In the genomic region with DNA sequence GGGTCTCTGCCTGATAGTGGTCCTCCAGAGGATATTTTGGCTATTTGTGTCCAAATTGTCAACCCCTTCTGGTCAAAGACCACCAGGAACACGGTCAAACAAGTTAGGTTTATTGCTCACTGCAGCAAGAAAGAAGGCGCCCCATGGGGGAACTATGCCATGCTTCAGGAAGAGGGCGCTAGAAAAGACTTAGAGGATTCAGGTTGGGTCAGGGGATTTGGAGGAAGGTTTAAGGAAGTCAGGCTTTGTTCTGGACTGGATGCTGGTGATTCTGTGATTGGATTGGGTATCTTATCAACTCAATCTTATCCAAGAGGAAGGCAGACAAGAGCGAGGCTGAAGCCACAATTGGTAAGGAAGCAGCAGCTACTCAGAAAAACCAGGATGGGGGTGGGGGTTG, we compare ENCODE assay signal across 18 cellular contexts. TPM values are rescaled to one million over a fixed set of nuclear protein-coding genes. Genes with fewer than 3 reads are reported as not detected.
DNase-seq lines count a peak whose midpoint lies in the region; ATAC-seq, FAIRE-seq and TF ChIP-seq lines count a peak whose summit lies in the region.
"Had no signal": no experiment of that assay in that cellular context is flagged by ENCODE, and none has a peak within 500 bp of the region (broad histone marks: within the 10 kb centered on the region; RNA-seq: fewer than 3 reads in every experiment).

No MANE protein-coding gene starts in this region.

- no peaks in the 10 kb centered on the region for H4K20me1 ChIP-seq in SK-N-SH (ENCODE audit: insufficient read depth)
- no peaks in the 10 kb centered on the region for H4K20me1 ChIP-seq in mammary epithelial cell (ENCODE audit: insufficient read depth, low read length)

- in situ Hi-C loops in mammary epithelial cell (cut with MboI; ENCODE audit: low sequenced_read_pairs in 2 of 2), result no loop called here

- DNase-seq in SK-N-SH, result no peak
- DNase-seq in mammary epithelial cell, result no peak
- DNase-seq in lower lobe of right lung, result no peak
- DNase-seq in H54 (ENCODE audit: insufficient read length, low spot score), result no peak
- no peak for DNase-seq in NCI-H146 (lab: John Stamatoyannopoulos, UW)
- DNase-seq: activated CD4-positive, alpha-beta T cell treated with anti-CD3 and anti-CD28 coated beads for 36 hours; effector CD4-positive, alpha-beta T cell; mucosa of descending colon; NCI-H1436 treated with DMSO at 0.1 percent for 48 hours; NCI-H774; stimulated activated CD4-positive, alpha-beta T cell treated with anti-CD3 and anti-CD28 coated beads, Interleukin-2, amount 100 ng/mL, for 24 hours had no signal

- no peak for TF ChIP-seq EP300 in SK-N-SH (IDR thresholded peaks at IDR 0.05; ENCODE audit: borderline replicate concordance in 1 of 2, low read depth in 1 of 2, low read length in 1 of 2)

- no peak overlapping the region; a peak in 1 of 4 replicates for H3K4me3 ChIP-seq in SK-N-SH (ENCODE audit: low read depth in 2 of 2, low read length in 1 of 2)
- no peak overlapping the region for H3K4me3 ChIP-seq in mammary epithelial cell (replicated peaks in 1 of 3; ENCODE audit: insufficient read depth in 1 of 3, low read depth in 2 of 3, low read length in 3 of 3)
- H3K4me3 ChIP-seq in lower lobe of right lung, result no peak overlapping the region
- H3K4me3 ChIP-seq: mucosa of descending colon had no signal

- TF ChIP-seq POLR2A in H54 (IDR thresholded peaks at IDR 0.05; ENCODE audit: low read depth, low read length), result no peak

- POLR2A ChIA-PET in SK-N-SH (lab: Yijun Ruan, JAX), result interaction anchor here (1.2 kb wide), 1 partner anchor 47 kb away, joined by 6 read pairs; a partner anchor contains a TSS

- H2AFZ ChIP-seq in SK-N-SH (ENCODE audit: low read depth) (no peak overlapping the region), mammary epithelial cell (ENCODE audit: low read depth, low read length) (no peak overlapping the region)

- H3K9ac ChIP-seq in SK-N-SH (no peak overlapping the region), mammary epithelial cell (ENCODE audit: insufficient read depth, low read length) (peak overlapping the region; percentile 14)

- BruUV-seq in mammary epithelial cell (replicated peaks; lab: Mats Ljungman, UMichigan), result TSS peak; percentile 24

- no peak overlapping the region for H3K4me2 ChIP-seq in SK-N-SH
- H3K4me2 ChIP-seq in mammary epithelial cell (ENCODE audit: insufficient read depth, low read depth, low read length), result no peak overlapping the region

- intact Hi-C loops in mammary epithelial cell (cut with micrococcal nuclease), result no loop called here
- intact Hi-C loops in lower lobe of right lung (cut with DNase I), result no loop called here

- H3K79me2 ChIP-seq in SK-N-SH (ENCODE audit: insufficient read depth) (no peaks in the 10 kb centered on the region), mammary epithelial cell (ENCODE audit: insufficient read depth, low read length) (no peaks in the 10 kb centered on the region)

- CTCF ChIA-PET in SK-N-SH (lab: Yijun Ruan, JAX) (no interaction called here), mammary epithelial cell (lab: Charles Lee; ENCODE audit: low non-redundant PET) (no interaction called here)

- ATAC-seq in SK-N-SH treated with all-trans-retinoic acid at 6 μM for 48 hours (no peak), lower lobe of right lung (no peak), HG03342 (IDR thresholded peaks at IDR 0.05; ENCODE audit: unreplicated experiment) (no peak)
- ATAC-seq: activated CD4-positive, alpha-beta T cell treated with anti-CD3 and anti-CD28 coated beads for 36 hours; activated T-helper 17 cell treated with anti-CD3 and anti-CD28 coated beads, Interleukin-2, amount 50 U/mL, for 72 hours; mucosa of descending colon had no signal

- H3K9me3 ChIP-seq in SK-N-SH (no peaks in the 10 kb centered on the region), mammary epithelial cell (replicated peaks; ENCODE audit: insufficient read depth, low read length) (no peaks in the 10 kb centered on the region), lower lobe of right lung (no peaks in the 10 kb centered on the region)
- H3K9me3 ChIP-seq: BE2C, mucosa of descending colon had no signal

- peak overlapping the region in 1 of 2 experiments; percentile 83; a peak in 2 of 4 replicates for H3K27ac ChIP-seq in SK-N-SH (ENCODE audit: low read depth in 2 of 2, low read length in 1 of 2)
- H3K27ac ChIP-seq in mammary epithelial cell (ENCODE audit: insufficient read depth, low read depth, low read length), result peak overlapping the region; percentile 80
- H3K27ac ChIP-seq in lower lobe of right lung, result peak overlapping the region; percentile 20
- H3K27ac ChIP-seq in temporal lobe (ENCODE audit: low read depth, low read length), result peak overlapping the region; percentile 45
- H3K27ac ChIP-seq: 22Rv1 had no signal

- peaks cover 18 to 19% of the 10 kb centered on the region in 2 experiments for H3K36me3 ChIP-seq in SK-N-SH (replicated peaks in 1 of 2; ENCODE audit: control insufficient read depth in 1 of 2, insufficient read depth in 2 of 2, low read length in 1 of 2)
- H3K36me3 ChIP-seq in mammary epithelial cell (ENCODE audit: insufficient read depth, low read length), result no peaks in the 10 kb centered on the region
- peaks cover 14% of the 10 kb centered on the region for H3K36me3 ChIP-seq in lower lobe of right lung
- H3K36me3 ChIP-seq: BE2C had no signal

- no peak for FAIRE-seq in H54 (lab: Jason Lieb, UNC)

- dilution Hi-C loops in mammary epithelial cell (cut with HindIII; ENCODE audit: low sequenced_read_pairs), result no loop called here

- TF ChIP-seq RAD21 in SK-N-SH (IDR thresholded peaks at IDR 0.05; ENCODE audit: low read length), result no peak

- WGBS in SK-N-SH (ENCODE audit: low lambda C conversion rate), result 77% methylated on average over 4 of the region's 4 CpGs
- 59% methylated on average over 4 of the region's 4 CpGs for WGBS in mammary epithelial cell (ENCODE audit: low coverage, missing lambda C conversion rate)

- no peak for TF ChIP-seq CTCF in SK-N-SH (IDR thresholded peaks at IDR 0.05)
- no peak for TF ChIP-seq CTCF in mammary epithelial cell (conservative IDR thresholded peaks at IDR 0.05 in 1 of 2, IDR thresholded peaks at IDR 0.05 in 1 of 2; ENCODE audit: extremely low read depth in 1 of 2, insufficient read depth in 1 of 2, low read depth in 1 of 2, low read length in 2 of 2)
- TF ChIP-seq CTCF in lower lobe of right lung (IDR thresholded peaks at IDR 0.05), result no peak

- H3K27me3 ChIP-seq in SK-N-SH (ENCODE audit: insufficient read depth) (no peaks in the 10 kb centered on the region; the same call in 1 of the 2 replicates), mammary epithelial cell (ENCODE audit: insufficient read depth, low read length) (no peaks in the 10 kb centered on the region), lower lobe of right lung (ENCODE audit: low read depth) (no peaks in the 10 kb centered on the region)
- H3K27me3 ChIP-seq: BE2C had no signal

- H3K9me2 ChIP-seq in SK-N-SH, result no peaks in the 10 kb centered on the region

- H3K4me1 ChIP-seq in SK-N-SH (ENCODE audit: control insufficient read depth in 1 of 2, insufficient read depth in 2 of 2, low read depth in 1 of 2, low read length in 1 of 2), result peaks cover 4 to 19% of the 10 kb centered on the region in 2 experiments; a peak in 2 of 4 replicates
- peaks cover 16% of the 10 kb centered on the region for H3K4me1 ChIP-seq in mammary epithelial cell (ENCODE audit: insufficient read depth, low read length)
- peaks cover 15% of the 10 kb centered on the region for H3K4me1 ChIP-seq in lower lobe of right lung

- H3F3A ChIP-seq in SK-N-SH (replicated peaks; ENCODE audit: insufficient read depth), result peaks cover 3% of the 10 kb centered on the region

TF ChIP-seq in SK-N-SH, 30 proteins besides CTCF, POLR2A, EP300 and RAD21:
- peak; percentile 13; the same call in 1 of the 2 replicates for TF ChIP-seq GATA2 (CRISPR knock-in tag; IDR thresholded peaks at IDR 0.05)
- TF ChIP-seq, protein P1, sequence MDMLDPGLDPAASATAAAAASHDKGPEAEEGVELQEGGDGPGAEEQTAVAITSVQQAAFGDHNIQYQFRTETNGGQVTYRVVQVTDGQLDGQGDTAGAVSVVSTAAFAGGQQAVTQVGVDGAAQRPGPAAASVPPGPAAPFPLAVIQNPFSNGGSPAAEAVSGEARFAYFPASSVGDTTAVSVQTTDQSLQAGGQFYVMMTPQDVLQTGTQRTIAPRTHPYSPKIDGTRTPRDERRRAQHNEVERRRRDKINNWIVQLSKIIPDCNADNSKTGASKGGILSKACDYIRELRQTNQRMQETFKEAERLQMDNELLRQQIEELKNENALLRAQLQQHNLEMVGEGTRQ (IDR thresholded peaks at IDR 0.05; ENCODE audit: borderline replicate concordance, low read depth, low read length), result no peak

TF ChIP-seq in SK-N-SH treated with all-trans-retinoic acid at 6 μM for 48 hours, 23 proteins besides CTCF, POLR2A, EP300 and RAD21 (continues in another document):
- TF ChIP-seq ARNTL (CRISPR knock-in tag; IDR thresholded peaks at IDR 0.05; ENCODE audit: borderline replicate concordance, low read depth) (no peak), GLIS3 (CRISPR knock-in tag; IDR thresholded peaks at IDR 0.05) (no peak), CSDC2 (CRISPR knock-in tag; IDR thresholded peaks at IDR 0.05) (no peak), ESRRG (CRISPR knock-in tag; IDR thresholded peaks at IDR 0.05) (no peak)

RNA-seq across cellular contexts. Expression of a gene that starts 14.3 kb away (rescaled TPM):
- 7.7 and 9.6 TPM in 2 replicates for polyA plus RNA-seq in SK-N-SH (2012; rRNA removed)
- 7.3 and 8.9 TPM in 2 replicates for polyA plus RNA-seq in SK-N-SH (2012; cell fraction: cytosol; rRNA removed)
- polyA plus RNA-seq in SK-N-SH (2012; cell fraction: nucleus; rRNA removed), result 8.2 and 9.4 TPM in 2 replicates
- 10 to 100 TPM; 12.3 to 26.3 TPM for total RNA-seq in mammary epithelial cell
- polyA plus RNA-seq in mammary epithelial cell, result 21.6 TPM
- polyA minus RNA-seq in mammary epithelial cell, result 67.5 TPM
- total RNA-seq in lower lobe of right lung, result 24.1 TPM
- total RNA-seq in temporal lobe, result 0.25 TPM

RNA-seq across cellular contexts. Expression of a gene that starts 41.1 kb away (rescaled TPM):
- polyA plus RNA-seq in SK-N-SH (2012; rRNA removed) (49.8 and 61.4 TPM in 2 replicates), mammary epithelial cell (41.2 TPM)
- 53.5 and 61.9 TPM in 2 replicates for polyA plus RNA-seq in SK-N-SH (2012; cell fraction: cytosol; rRNA removed)
- 31.3 and 34.0 TPM in 2 replicates for polyA plus RNA-seq in SK-N-SH (2012; cell fraction: nucleus; rRNA removed)
- total RNA-seq in mammary epithelial cell (10 to 100 TPM; 10.2 to 35.7 TPM), lower lobe of right lung (23.1 TPM), temporal lobe (7.9 TPM)
- polyA minus RNA-seq in mammary epithelial cell, result 17.4 TPM

RNA-seq across cellular contexts. Expression of a gene that starts 47.2 kb away (rescaled TPM):
- polyA plus RNA-seq in SK-N-SH (2012; rRNA removed) (1.2 and 2.0 TPM in 2 replicates), mammary epithelial cell (0.24 TPM)
- polyA plus RNA-seq in SK-N-SH (2012; cell fraction: cytosol; rRNA removed), result 1.3 and 2.5 TPM in 2 replicates
- 0.21 and 0.39 TPM in 2 replicates for polyA plus RNA-seq in SK-N-SH (2012; cell fraction: nucleus; rRNA removed)
- total RNA-seq in mammary epithelial cell (not detected), lower lobe of right lung (0.59 TPM), temporal lobe (24.1 TPM)
- not detected for polyA minus RNA-seq in mammary epithelial cell
- total RNA-seq: sciatic nerve had no signal

Comparison
In these comparisons a context has a peak if more than half of its experiments do, and no peak if none do; other contexts are left out.
1. RNA of a gene that starts 14.3 kb away (total RNA-seq): 12.3 to 26.3 TPM in mammary epithelial cell and 24.1 TPM in lower lobe of right lung (single experiment); 0.25 TPM in temporal lobe (single experiment); every median in the first group is over 10 times any median in the second.
2. RNA of a gene that starts 47.2 kb away (total RNA-seq): 24.1 TPM in temporal lobe (single experiment); 0.59 TPM in lower lobe of right lung (single experiment) and not detected in mammary epithelial cell; every median in the first group is over 10 times any median in the second.